ENCODE assay signal across 30 cellular contexts in the genomic region with DNA sequence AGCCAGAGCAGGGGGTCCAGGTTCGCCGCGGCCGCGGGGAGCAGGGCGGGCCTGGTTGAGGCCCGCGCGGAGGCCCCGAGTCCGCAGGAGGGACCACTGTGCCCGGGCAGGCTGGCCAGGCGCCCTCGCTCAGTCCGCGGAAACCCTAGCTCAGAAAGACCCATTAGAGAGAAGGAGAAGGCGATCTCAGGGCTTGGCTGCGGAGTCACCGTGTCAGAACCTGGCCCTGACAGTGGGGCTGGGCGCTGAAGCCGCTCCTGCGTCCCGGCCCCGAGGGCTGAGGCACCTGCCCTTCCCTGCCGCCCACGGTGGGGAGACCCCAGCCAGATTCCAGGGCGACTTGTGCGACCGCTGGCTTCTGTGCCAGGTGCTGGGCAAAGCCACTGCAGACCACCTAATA. TPM values are rescaled to one million over a fixed set of nuclear protein-coding genes. Genes with fewer than 3 reads are reported as not detected.
"Had no signal": no experiment of that assay in that cellular context is flagged by ENCODE, and none has a peak within 500 bp of the region (broad histone marks: within the 10 kb centered on the region; RNA-seq: fewer than 3 reads in every experiment).

No MANE protein-coding gene starts in this region.

- H3K27me3 Mint-ChIP-seq: activated CD8-positive, alpha-beta memory T cell treated with anti-CD3 and anti-CD28 coated beads, Interleukin-2, amount 10 ng/mL, durations not matched to agents 7 days and 5 days; activated naive CD8-positive, alpha-beta T cell treated with anti-CD3 and anti-CD28 coated beads, Interleukin-2, amount 10 ng/mL, durations not matched to agents 7 days and 5 days had no signal

- H3K4me3 Mint-ChIP-seq: activated CD4-positive, alpha-beta memory T cell treated with anti-CD3 and anti-CD28 coated beads for 36 hours; activated CD4-positive, alpha-beta T cell treated with anti-CD3 and anti-CD28 coated beads for 36 hours; activated CD4-positive, alpha-beta T cell treated with anti-CD3 and anti-CD28 coated beads, Interleukin-2, amount 10 ng/mL, durations not matched to agents 24 days and 14 days; activated CD8-positive, alpha-beta memory T cell treated with anti-CD3 and anti-CD28 coated beads, Interleukin-2, amount 10 ng/mL, durations not matched to agents 7 days and 5 days; activated CD8-positive, alpha-beta T cell treated with anti-CD3 and anti-CD28 coated beads, Interleukin-2, amount 10 ng/mL, durations not matched to agents 7 days and 5 days; activated naive CD4-positive, alpha-beta T cell treated with anti-CD3 and anti-CD28 coated beads for 36 hours; activated naive CD4-positive, alpha-beta T cell treated with anti-CD3 and anti-CD28 coated beads, Interleukin-2, amount 50 U/mL, for 24 hours; activated naive CD8-positive, alpha-beta T cell treated with anti-CD3 and anti-CD28 coated beads, Interleukin-2, amount 10 ng/mL, durations not matched to agents 7 days and 5 days; activated T-helper 1 cell treated with anti-CD3 and anti-CD28 coated beads, Interleukin-12 subunit alpha, Interleukin-12 subunit beta, Interleukin-2, Interleukin-4 antibody, amounts not matched to agents 30 ng/mL and 10 ng/mL and 1 ng/mL, durations not matched to agents 14 hours and 24 hours and 36 hours; T-helper 17 cell; T-helper 2 cell treated with Interferon-gamma antibody and Interleukin-4, amounts not matched to agents 5 μg/mL and 100 μg/mL, for 36 hours had no signal

- H3K27ac Mint-ChIP-seq: activated CD4-positive, alpha-beta memory T cell treated with anti-CD3 and anti-CD28 coated beads for 36 hours; activated CD4-positive, alpha-beta T cell treated with anti-CD3 and anti-CD28 coated beads for 36 hours; activated CD4-positive, alpha-beta T cell treated with anti-CD3 and anti-CD28 coated beads, Interleukin-2, amount 10 ng/mL, durations not matched to agents 24 days and 14 days; activated CD8-positive, alpha-beta memory T cell treated with anti-CD3 and anti-CD28 coated beads, Interleukin-2, amount 10 ng/mL, durations not matched to agents 7 days and 5 days; activated CD8-positive, alpha-beta T cell treated with anti-CD3 and anti-CD28 coated beads, Interleukin-2, amount 10 ng/mL, durations not matched to agents 7 days and 5 days; activated naive CD4-positive, alpha-beta T cell treated with anti-CD3 and anti-CD28 coated beads for 36 hours; activated naive CD4-positive, alpha-beta T cell treated with anti-CD3 and anti-CD28 coated beads, Interleukin-2, amount 50 U/mL, for 24 hours; activated naive CD8-positive, alpha-beta T cell treated with anti-CD3 and anti-CD28 coated beads, Interleukin-2, amount 10 ng/mL, durations not matched to agents 7 days and 5 days; activated T-helper 1 cell treated with anti-CD3 and anti-CD28 coated beads, Interleukin-12 subunit alpha, Interleukin-12 subunit beta, Interleukin-2, Interleukin-4 antibody, amounts not matched to agents 30 ng/mL and 10 ng/mL and 1 ng/mL, durations not matched to agents 14 hours and 24 hours and 36 hours; activated T-helper 2 cell treated with anti-CD3 and anti-CD28 coated beads, Interferon-gamma antibody, Interleukin-2, Interleukin-4, amounts not matched to agents 10 μg/mL and 5 μg/mL and 100 μg/mL, durations not matched to agents 14 hours and 24 hours and 36 hours; T-helper 17 cell; T-helper 2 cell treated with Interferon-gamma antibody and Interleukin-4, amounts not matched to agents 5 μg/mL and 100 μg/mL, for 36 hours had no signal

- H3K9me3 Mint-ChIP-seq: activated CD4-positive, alpha-beta memory T cell treated with anti-CD3 and anti-CD28 coated beads for 36 hours; activated CD4-positive, alpha-beta T cell treated with anti-CD3 and anti-CD28 coated beads, Interleukin-2, amount 10 ng/mL, durations not matched to agents 24 days and 14 days; activated naive CD4-positive, alpha-beta T cell treated with anti-CD3 and anti-CD28 coated beads for 36 hours; activated naive CD4-positive, alpha-beta T cell treated with anti-CD3 and anti-CD28 coated beads, Interleukin-2, amount 50 U/mL, for 24 hours; activated T-helper 1 cell treated with anti-CD3 and anti-CD28 coated beads, Interleukin-12 subunit alpha, Interleukin-12 subunit beta, Interleukin-2, Interleukin-4 antibody, amounts not matched to agents 30 ng/mL and 10 ng/mL and 1 ng/mL, durations not matched to agents 14 hours and 24 hours and 36 hours; activated T-helper 2 cell treated with anti-CD3 and anti-CD28 coated beads, Interferon-gamma antibody, Interleukin-2, Interleukin-4, amounts not matched to agents 10 μg/mL and 5 μg/mL and 100 μg/mL, durations not matched to agents 14 hours and 24 hours and 36 hours; T-helper 2 cell treated with Interferon-gamma antibody and Interleukin-4, amounts not matched to agents 5 μg/mL and 100 μg/mL, for 36 hours had no signal

- H3K36me3 ChIP-seq: WERI-Rb-1 had no signal

- DNase-seq: activated CD4-positive, alpha-beta memory T cell treated with anti-CD3 and anti-CD28 coated beads for 36 hours; activated CD4-positive, alpha-beta T cell treated with anti-CD3 and anti-CD28 coated beads for 36 hours; activated CD4-positive, alpha-beta T cell treated with anti-CD3 and anti-CD28 coated beads, Interleukin-2, amount 10 ng/mL, durations not matched to agents 24 days and 14 days; activated CD4-positive, CD25-positive, alpha-beta regulatory T cell; activated CD4-positive, CD25-positive, alpha-beta regulatory T cell treated with anti-CD3 and anti-CD28 coated beads, Interleukin-2, amount 50 U/mL, for 72 hours; activated CD8-positive, alpha-beta memory T cell treated with anti-CD3 and anti-CD28 coated beads, Interleukin-2, amount 10 ng/mL, durations not matched to agents 7 days and 5 days; activated CD8-positive, alpha-beta memory T cell treated with anti-CD3 and anti-CD28 coated beads, Interleukin-2, amount 50 U/mL, for 4 hours; activated CD8-positive, alpha-beta T cell treated with anti-CD3 and anti-CD28 coated beads, Interleukin-2, amount 10 ng/mL, durations not matched to agents 7 days and 5 days; activated effector memory CD4-positive, alpha-beta T cell treated with anti-CD3 and anti-CD28 coated beads, Interleukin-2, amount 50 U/mL, for 16 hours; activated naive CD4-positive, alpha-beta T cell treated with anti-CD3 and anti-CD28 coated beads for 36 hours; activated naive CD8-positive, alpha-beta T cell treated with anti-CD3 and anti-CD28 coated beads, Interleukin-2, amount 10 ng/mL, durations not matched to agents 7 days and 5 days; activated T-cell treated with anti-CD3 and anti-CD28 coated beads, Interleukin-2, amount 50 U/mL, for 1 hour; activated T-cell treated with anti-CD3 and anti-CD28 coated beads, Interleukin-2, amount 50 U/mL, for 48 hours; cortex of kidney; effector CD8-positive, alpha-beta T cell; T-helper 1 cell; T-helper 17 cell; T1000; WERI-Rb-1 had no signal

- FAIRE-seq: astrocyte, colon, endometrium, endothelial cell of umbilical vein, frontal cortex had no signal

- ATAC-seq: activated CD4-positive, alpha-beta T cell treated with anti-CD3 and anti-CD28 coated beads for 36 hours; activated CD8-positive, alpha-beta memory T cell treated with anti-CD3 and anti-CD28 coated beads, Interleukin-2, amount 10 ng/mL, durations not matched to agents 7 days and 5 days; activated CD8-positive, alpha-beta T cell treated with anti-CD3 and anti-CD28 coated beads, Interleukin-2, amount 10 ng/mL, durations not matched to agents 7 days and 5 days; T-helper 17 cell had no signal

- H3K27ac ChIP-seq: epithelial cell of prostate, WERI-Rb-1 had no signal

- H3K4me1 Mint-ChIP-seq: activated CD4-positive, alpha-beta T cell treated with anti-CD3 and anti-CD28 coated beads for 36 hours; activated CD4-positive, alpha-beta T cell treated with anti-CD3 and anti-CD28 coated beads, Interleukin-2, amount 10 ng/mL, durations not matched to agents 24 days and 14 days; activated CD8-positive, alpha-beta memory T cell treated with anti-CD3 and anti-CD28 coated beads, Interleukin-2, amount 10 ng/mL, durations not matched to agents 7 days and 5 days; activated naive CD4-positive, alpha-beta T cell treated with anti-CD3 and anti-CD28 coated beads, Interleukin-2, amount 50 U/mL, for 24 hours; activated naive CD8-positive, alpha-beta T cell treated with anti-CD3 and anti-CD28 coated beads, Interleukin-2, amount 10 ng/mL, durations not matched to agents 7 days and 5 days; T-helper 17 cell had no signal

- H3K36me3 Mint-ChIP-seq: activated CD4-positive, alpha-beta memory T cell treated with anti-CD3 and anti-CD28 coated beads for 36 hours; activated CD8-positive, alpha-beta memory T cell treated with anti-CD3 and anti-CD28 coated beads, Interleukin-2, amount 10 ng/mL, durations not matched to agents 7 days and 5 days; activated naive CD4-positive, alpha-beta T cell treated with anti-CD3 and anti-CD28 coated beads, Interleukin-2, amount 50 U/mL, for 24 hours; activated naive CD8-positive, alpha-beta T cell treated with anti-CD3 and anti-CD28 coated beads, Interleukin-2, amount 10 ng/mL, durations not matched to agents 7 days and 5 days had no signal

RNA-seq across cellular contexts. Expression of a gene that starts 14.2 kb away (rescaled TPM):
- total RNA-seq: activated CD4-positive, alpha-beta memory T cell treated with anti-CD3 and anti-CD28 coated beads for 36 hours; activated CD4-positive, alpha-beta T cell treated with anti-CD3 and anti-CD28 coated beads, Interleukin-2, amount 10 ng/mL, durations not matched to agents 24 days and 14 days; activated CD8-positive, alpha-beta memory T cell treated with anti-CD3 and anti-CD28 coated beads for 36 hours; activated CD8-positive, alpha-beta memory T cell treated with anti-CD3 and anti-CD28 coated beads, Interleukin-2, amount 10 ng/mL, durations not matched to agents 7 days and 5 days; activated CD8-positive, alpha-beta T cell treated with anti-CD3 and anti-CD28 coated beads, Interleukin-2, amount 10 ng/mL, durations not matched to agents 7 days and 5 days; activated naive CD4-positive, alpha-beta T cell treated with anti-CD3 and anti-CD28 coated beads for 36 hours; activated naive CD8-positive, alpha-beta T cell treated with anti-CD3 and anti-CD28 coated beads, Interleukin-2, amount 10 ng/mL, durations not matched to agents 7 days and 5 days; activated T-helper 2 cell treated with anti-CD3 and anti-CD28 coated beads, Interferon-gamma antibody, Interleukin-2, Interleukin-4, amounts not matched to agents 10 μg/mL and 5 μg/mL and 100 μg/mL, durations not matched to agents 14 hours and 24 hours and 36 hours; T-helper 17 cell had no signal
